ENCODE assay signal across 15 cellular contexts in genomic region chr7:6480323-6480660, GRCh38. TPM values are rescaled to one million over a fixed set of nuclear protein-coding genes. Genes with fewer than 3 reads are reported as not detected.
DNase-seq lines count a peak whose midpoint lies in the region; ATAC-seq and TF ChIP-seq lines count a peak whose summit lies in the region.
"Had no signal": no experiment of that assay in that cellular context is flagged by ENCODE, and none has a peak within 500 bp of the region (broad histone marks: within the 10 kb centered on the region; RNA-seq: fewer than 3 reads in every experiment).

No MANE protein-coding gene starts in this region.

- H3K36me3 Mint-ChIP-seq in CD8-positive, alpha-beta memory T cell: peaks cover 0 to 47% (median 5%) of the 10 kb centered on the region in 3 donors
- peaks cover 0 to 14% (median 3%) of the 10 kb centered on the region in 5 donors for H3K36me3 Mint-ChIP-seq in naive thymus-derived CD4-positive, alpha-beta T cell
- H3K36me3 Mint-ChIP-seq in CD14-positive monocyte: peaks cover 20 to 33% of the 10 kb centered on the region in 2 donors

- no peak for TF ChIP-seq CTCF in AG04450 (IDR thresholded peaks at IDR 0.05; ENCODE audit: low read depth, low read length)
- no peak for TF ChIP-seq CTCF in ascending aorta (IDR thresholded peaks at IDR 0.05)
- no peak for TF ChIP-seq CTCF in adrenal gland (IDR thresholded peaks at IDR 0.05)
- no peak for TF ChIP-seq CTCF in sigmoid colon (IDR thresholded peaks at IDR 0.05)
- no peak for TF ChIP-seq CTCF in CD14-positive monocyte (IDR thresholded peaks at IDR 0.05)

- H3K4me1 ChIP-seq in CD8-positive, alpha-beta memory T cell (ENCODE audit: insufficient read depth, low read length): peaks cover 47% of the 10 kb centered on the region
- H3K4me1 ChIP-seq in ascending aorta (peaks cover 27 to 45% of the 10 kb centered on the region in 2 donors), adrenal gland (replicated peaks in 1 of 2) (peaks cover 0 to 67% of the 10 kb centered on the region in 2 donors), sigmoid colon (peaks cover 0 to 79% (median 44%) of the 10 kb centered on the region in 4 donors)
- peaks cover 23 to 26% of the 10 kb centered on the region in 2 donors for H3K4me1 ChIP-seq in naive thymus-derived CD4-positive, alpha-beta T cell (ENCODE audit: control insufficient read depth in 2 of 2, insufficient read depth in 2 of 2, low read length in 2 of 2)

- peak overlapping the region; percentile 15; the same call in 1 of the 2 replicates for H3K4me3 ChIP-seq in AG04450 (ENCODE audit: low read depth, low read length)
- no peak overlapping the region for H3K4me3 ChIP-seq in CD8-positive, alpha-beta memory T cell (ENCODE audit: low read length)
- H3K4me3 ChIP-seq in ascending aorta: peak overlapping the region; percentile 11 to 37
- H3K4me3 ChIP-seq in naive thymus-derived CD4-positive, alpha-beta T cell (ENCODE audit: low read length): no peak overlapping the region
- H3K4me3 ChIP-seq in adrenal gland: no peak overlapping the region
- H3K4me3 ChIP-seq in sigmoid colon: no peak overlapping the region

- TF ChIP-seq POLR2A in adrenal gland (IDR thresholded peaks at IDR 0.05) (no peak), sigmoid colon (IDR thresholded peaks at IDR 0.05) (no peak)

- H3K36me3 ChIP-seq in CD8-positive, alpha-beta memory T cell (ENCODE audit: insufficient read depth, low read length): no peaks in the 10 kb centered on the region
- H3K36me3 ChIP-seq in ascending aorta (no peaks in the 10 kb centered on the region), adrenal gland (replicated peaks in 1 of 2) (peaks cover 0 to 8% of the 10 kb centered on the region in 2 donors), sigmoid colon (no peaks in the 10 kb centered on the region)
- peaks cover 0 to 14% (median 0%) of the 10 kb centered on the region in 3 experiments for H3K36me3 ChIP-seq in naive thymus-derived CD4-positive, alpha-beta T cell (ENCODE audit: control insufficient read depth in 2 of 3, insufficient read depth in 3 of 3, low read length in 3 of 3)

- H3K4me1 Mint-ChIP-seq in CD8-positive, alpha-beta memory T cell: peaks cover 74 to 91% (median 85%) of the 10 kb centered on the region in 3 donors
- H3K4me1 Mint-ChIP-seq in naive thymus-derived CD4-positive, alpha-beta T cell: peaks cover 56 to 89% (median 76%) of the 10 kb centered on the region in 7 donors
- H3K4me1 Mint-ChIP-seq in CD14-positive monocyte: peaks cover 63% of the 10 kb centered on the region

- no peaks in the 10 kb centered on the region for H3K9me3 Mint-ChIP-seq in CD8-positive, alpha-beta memory T cell
- H3K9me3 Mint-ChIP-seq in naive thymus-derived CD4-positive, alpha-beta T cell: no peaks in the 10 kb centered on the region
- peaks cover 0 to 2% (median 0%) of the 10 kb centered on the region in 7 donors for H3K9me3 Mint-ChIP-seq in CD14-positive monocyte
- H3K9me3 Mint-ChIP-seq: activated naive CD4-positive, alpha-beta T cell treated with anti-CD3 and anti-CD28 coated beads for 36 hours; stimulated activated naive B cell treated with anti-CD40 and anti-IgM and Interleukin-4, amounts not matched to agents 10 μg/mL and 1 μg/mL and 100 μg/mL, for 72 hours had no signal

- no peaks in the 10 kb centered on the region for H3K27me3 Mint-ChIP-seq in CD8-positive, alpha-beta memory T cell
- H3K27me3 Mint-ChIP-seq in naive thymus-derived CD4-positive, alpha-beta T cell: no peaks in the 10 kb centered on the region
- no peaks in the 10 kb centered on the region for H3K27me3 Mint-ChIP-seq in CD14-positive monocyte (ENCODE audit: low read depth in 3 of 3)
- H3K27me3 Mint-ChIP-seq: stimulated activated naive B cell treated with anti-CD40 and anti-IgM and Interleukin-4, amounts not matched to agents 10 μg/mL and 1 μg/mL and 100 μg/mL, for 72 hours had no signal

- CTCF ChIA-PET in AG04450 (lab: Charles Lee): interaction anchor here (0.6 kb wide), 1 partner anchor 383 kb away, joined by 4 read pairs; no protein-coding TSS in a partner anchor
- CTCF ChIA-PET in CD8-positive, alpha-beta memory T cell (lab: Charles Lee): interaction anchor here (1.9 kb wide), 1 partner anchor 31 kb away, joined by 4 read pairs; no protein-coding TSS in a partner anchor
- CTCF ChIA-PET in naive thymus-derived CD4-positive, alpha-beta T cell (lab: Charles Lee): no interaction called here

- POLR2A ChIA-PET in AG04450 (lab: Yijun Ruan, JAX): no interaction called here
- POLR2A ChIA-PET in CD8-positive, alpha-beta memory T cell (lab: Charles Lee): interaction anchor here (1.1 kb wide), 1 partner anchor 10 kb away, joined by 3 read pairs; no protein-coding TSS in a partner anchor
- POLR2A ChIA-PET in naive thymus-derived CD4-positive, alpha-beta T cell (lab: Charles Lee): interaction anchor here (0.6 to 1.6 kb wide), 3 partner anchors 8 to 40 kb away, joined by 3 to 13 read pairs (median 3); partner anchors contain the start of gene DAGLB

- H3K27ac Mint-ChIP-seq in CD8-positive, alpha-beta memory T cell: peak overlapping the region in 5 of 8 donors; percentile 25 to 83 (median 67)
- H3K27ac Mint-ChIP-seq in naive thymus-derived CD4-positive, alpha-beta T cell: peak overlapping the region in 3 of 9 donors; percentile 0 to 90 (median 54)
- H3K27ac Mint-ChIP-seq in CD14-positive monocyte: peak overlapping the region in 3 of 7 donors; percentile 5 to 71 (median 61)
- H3K27ac Mint-ChIP-seq: activated naive CD4-positive, alpha-beta T cell treated with anti-CD3 and anti-CD28 coated beads for 36 hours; stimulated activated naive B cell treated with anti-CD40 and anti-IgM and Interleukin-4, amounts not matched to agents 10 μg/mL and 1 μg/mL and 100 μg/mL, for 72 hours had no signal

- no peaks in the 10 kb centered on the region for H3K27me3 ChIP-seq in AG04450 (ENCODE audit: control insufficient read depth, insufficient read depth, low read length)
- H3K27me3 ChIP-seq in CD8-positive, alpha-beta memory T cell (ENCODE audit: insufficient read depth, low read length, poor library complexity, severe bottlenecking): no peaks in the 10 kb centered on the region
- no peaks in the 10 kb centered on the region for H3K27me3 ChIP-seq in ascending aorta
- H3K27me3 ChIP-seq in naive thymus-derived CD4-positive, alpha-beta T cell (ENCODE audit: control insufficient read depth in 2 of 2, insufficient read depth in 2 of 2, low read length in 2 of 2): no peaks in the 10 kb centered on the region
- no peaks in the 10 kb centered on the region for H3K27me3 ChIP-seq in adrenal gland
- H3K27me3 ChIP-seq in sigmoid colon: no peaks in the 10 kb centered on the region

- 35 to 49% (median 47%) methylated on average over 5 of the region's 5 CpGs for WGBS in adrenal gland, 4 donors
- WGBS in sigmoid colon, 2 donors: 68 to 77% methylated on average over 5 of the region's 5 CpGs

- DNase-seq in AG04450 (ENCODE audit: low read depth, low spot score): no peak
- no peak for DNase-seq in CD8-positive, alpha-beta memory T cell
- DNase-seq in ascending aorta (ENCODE audit: low spot score in 2 of 2): no peak
- no peak for DNase-seq in naive thymus-derived CD4-positive, alpha-beta T cell
- no peak for DNase-seq in adrenal gland
- DNase-seq in sigmoid colon: no peak
- no peak for DNase-seq in CD14-positive monocyte (ENCODE audit: low spot score)
- DNase-seq in DMS 273 treated with DMSO at 0.1 percent for 48 hours (lab: John Stamatoyannopoulos, UW): no peak
- DNase-seq: activated CD4-positive, alpha-beta T cell treated with anti-CD3 and anti-CD28 coated beads for 4 hours; activated naive CD4-positive, alpha-beta T cell treated with anti-CD3 and anti-CD28 coated beads for 36 hours; dermis blood vessel endothelial cell; NCI-H524; nucleus accumbens; stimulated activated CD4-positive, alpha-beta T cell treated with anti-CD3 and anti-CD28 coated beads, Interleukin-2, amount 100 ng/mL, for 24 hours; stimulated activated naive B cell treated with anti-CD40 and anti-IgM and Interleukin-4, amounts not matched to agents 10 μg/mL and 1 μg/mL and 100 μg/mL, for 72 hours had no signal

- peak overlapping the region in 6 of 7 donors; percentile 1 to 62 (median 41) for H3K4me3 Mint-ChIP-seq in CD8-positive, alpha-beta memory T cell
- H3K4me3 Mint-ChIP-seq in naive thymus-derived CD4-positive, alpha-beta T cell: peak overlapping the region in 9 of 10 donors; percentile 2 to 98 (median 23)
- H3K4me3 Mint-ChIP-seq in CD14-positive monocyte: no peak overlapping the region
- H3K4me3 Mint-ChIP-seq: activated naive CD4-positive, alpha-beta T cell treated with anti-CD3 and anti-CD28 coated beads for 36 hours; stimulated activated naive B cell treated with anti-CD40 and anti-IgM and Interleukin-4, amounts not matched to agents 10 μg/mL and 1 μg/mL and 100 μg/mL, for 72 hours had no signal

- intact Hi-C loops in ascending aorta (cut with DNase I): no loop called here
- intact Hi-C loops in naive thymus-derived CD4-positive, alpha-beta T cell (cut with micrococcal nuclease): no loop called here
- intact Hi-C loops in adrenal gland (cut with DNase I): no loop called here
- intact Hi-C loops in sigmoid colon (cut with DNase I): no loop called here
- intact Hi-C loops in CD14-positive monocyte (cut with micrococcal nuclease): no loop called here

- H3K27ac ChIP-seq in AG04450 (ENCODE audit: low read depth, low read length) (no peak overlapping the region), ascending aorta (no peak overlapping the region), adrenal gland (no peak overlapping the region), sigmoid colon (no peak overlapping the region)
- no peak overlapping the region for H3K27ac ChIP-seq in CD8-positive, alpha-beta memory T cell (ENCODE audit: low read depth, low read length)
- H3K27ac ChIP-seq in naive thymus-derived CD4-positive, alpha-beta T cell (ENCODE audit: low read depth, low read length): no peak overlapping the region

- ATAC-seq in naive thymus-derived CD4-positive, alpha-beta T cell: no peak
- ATAC-seq: stimulated activated naive B cell treated with anti-CD40 and anti-IgM and Interleukin-4, amounts not matched to agents 10 μg/mL and 1 μg/mL and 100 μg/mL, for 72 hours had no signal

- no peak for TF ChIP-seq EP300 in sigmoid colon (IDR thresholded peaks at IDR 0.05)

- no peaks in the 10 kb centered on the region; the same call in 1 of the 2 replicates for H3K9me3 ChIP-seq in AG04450 (ENCODE audit: control insufficient read depth, insufficient read depth, low read length)
- H3K9me3 ChIP-seq in CD8-positive, alpha-beta memory T cell (ENCODE audit: low read length): no peaks in the 10 kb centered on the region
- no peaks in the 10 kb centered on the region for H3K9me3 ChIP-seq in ascending aorta
- no peaks in the 10 kb centered on the region for H3K9me3 ChIP-seq in naive thymus-derived CD4-positive, alpha-beta T cell (ENCODE audit: control insufficient read depth in 2 of 3, low read length in 3 of 3)
- H3K9me3 ChIP-seq in adrenal gland (replicated peaks in 1 of 3): no peaks in the 10 kb centered on the region
- H3K9me3 ChIP-seq in sigmoid colon: no peaks in the 10 kb centered on the region

RNA-seq across cellular contexts. Expression of gene KDELR2, which starts 3.7 kb away (rescaled TPM):
- polyA plus RNA-seq in AG04450 (2011; rRNA removed): 310 and 373 TPM in 2 replicates
- 171 and 205 TPM in 2 replicates for polyA minus RNA-seq in AG04450 (2011; rRNA and poly(A)+ RNA removed)
- total RNA-seq in CD8-positive, alpha-beta memory T cell: 10 to 100 TPM; 67.7 to 68.9 TPM
- 51.3 TPM for polyA plus RNA-seq in CD8-positive, alpha-beta memory T cell
- total RNA-seq in ascending aorta: 105 TPM
- total RNA-seq in naive thymus-derived CD4-positive, alpha-beta T cell: 10 to 100 TPM; 28.1 to 60.9 (median 36.8) TPM
- 10 to 100 TPM; 36.3 to 43.7 TPM for polyA plus RNA-seq in naive thymus-derived CD4-positive, alpha-beta T cell
- total RNA-seq in adrenal gland: 100 to 1,000 TPM in 2 of 8 donors, 10 to 100 TPM in 6; 48.2 to 210 (median 91.9) TPM
- 100 to 1,000 TPM in 1 of 3 donors, 10 to 100 TPM in 2; 48.1 to 168 (median 55.0) TPM for polyA plus RNA-seq in adrenal gland
- total RNA-seq in sigmoid colon: 10 to 100 TPM; 42.4 to 72.0 (median 60.5) TPM
- 100 to 1,000 TPM in 1 of 3 donors, 10 to 100 TPM in 2; 59.9 to 136 (median 80.5) TPM for polyA plus RNA-seq in sigmoid colon
- polyA plus RNA-seq in CD14-positive monocyte: 100 to 1,000 TPM in 1 of 2 donors, 10 to 100 TPM in 1; 91.7 to 103 TPM

RNA-seq across cellular contexts. Expression of gene DAGLB, which starts 32.5 kb away (rescaled TPM):
- polyA plus RNA-seq in AG04450 (2011; rRNA removed): 23.1 and 25.3 TPM in 2 replicates
- polyA minus RNA-seq in AG04450 (2011; rRNA and poly(A)+ RNA removed): 34.4 and 39.1 TPM in 2 replicates
- total RNA-seq in CD8-positive, alpha-beta memory T cell: 10 to 100 TPM; 16.1 to 16.4 TPM
- 9.7 TPM for polyA plus RNA-seq in CD8-positive, alpha-beta memory T cell
- total RNA-seq in ascending aorta: 5.2 TPM
- total RNA-seq in naive thymus-derived CD4-positive, alpha-beta T cell: 10 to 100 TPM; 20.6 to 44.3 (median 39.8) TPM
- polyA plus RNA-seq in naive thymus-derived CD4-positive, alpha-beta T cell: 10 to 100 TPM; 10.5 to 21.8 TPM
- 10 to 100 TPM; 23.2 to 56.7 (median 43.9) TPM for total RNA-seq in adrenal gland
- 10 to 100 TPM; 19.8 to 32.4 (median 28.3) TPM for polyA plus RNA-seq in adrenal gland
- total RNA-seq in sigmoid colon: 10 to 100 TPM in 2 of 4 donors, 1 to 10 TPM in 2; 7.5 to 11.7 (median 9.7) TPM
- 10 to 100 TPM in 1 of 3 donors, 1 to 10 TPM in 2; 3.0 to 10.9 (median 4.9) TPM for polyA plus RNA-seq in sigmoid colon
- 10 to 100 TPM; 15.2 to 16.4 TPM for polyA plus RNA-seq in CD14-positive monocyte

Comparison
In these comparisons a context has a peak if more than half of its experiments do, and no peak if none do; other contexts are left out.
1. H3K4me3 ChIP-seq: peak in AG04450 (single experiment) and ascending aorta (2 of 2); none in CD8-positive, alpha-beta memory T cell (single experiment), naive thymus-derived CD4-positive, alpha-beta T cell (single experiment), adrenal gland (0 of 4) and sigmoid colon (0 of 4).
2. H3K4me3 Mint-ChIP-seq: peak in CD8-positive, alpha-beta memory T cell (6 of 7) and naive thymus-derived CD4-positive, alpha-beta T cell (9 of 10); none in CD14-positive monocyte (0 of 2).